In the genomic region with DNA sequence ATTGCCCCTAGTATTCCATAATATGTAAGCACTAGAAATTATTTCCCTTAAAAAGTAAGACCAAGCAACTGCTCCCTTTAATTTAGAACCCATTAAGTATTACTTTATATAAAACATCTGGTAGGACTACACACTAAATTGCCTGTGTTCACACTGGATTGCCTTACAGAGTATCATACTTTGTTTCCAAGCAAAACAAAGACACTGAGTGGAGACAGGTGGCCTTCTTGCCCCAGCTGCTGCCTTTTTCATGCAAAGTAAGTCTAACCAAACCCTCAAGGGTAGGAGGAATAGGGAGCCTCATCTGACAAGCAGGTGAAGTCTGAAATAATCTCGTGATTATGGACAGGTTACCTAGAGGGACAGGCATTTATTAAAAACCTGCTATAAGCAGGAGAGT, we compare ENCODE assay signal across 9 cellular contexts.
DNase-seq lines count a peak whose midpoint lies in the region; ATAC-seq lines count a peak whose summit lies in the region.
"Had no signal": no experiment of that assay in that cellular context is flagged by ENCODE, and none has a peak within 500 bp of the region (broad histone marks: within the 10 kb centered on the region; RNA-seq: fewer than 3 reads in every experiment).

No MANE protein-coding gene starts in this region.

- intact Hi-C loops in Right ventricle myocardium superior (cut with DNase I): no loop called here
- intact Hi-C loops in left ventricle myocardium superior (cut with micrococcal nuclease): no loop called here

- ATAC-seq in GM21515 (IDR thresholded peaks at IDR 0.05; ENCODE audit: unreplicated experiment) (peak; percentile 89), HG03342 (IDR thresholded peaks at IDR 0.05; ENCODE audit: unreplicated experiment) (peak; percentile 88), Right ventricle myocardium superior (ENCODE audit: poor library complexity) (no peak), left ventricle myocardium superior (no peak)
- ATAC-seq: activated CD4-positive, alpha-beta T cell treated with anti-CD3 and anti-CD28 coated beads for 36 hours had no signal

- DNase-seq in DMS53 treated with DMSO at 0.1 percent for 48 hours (lab: John Stamatoyannopoulos, UW; ENCODE audit: unreplicated experiment): peak; percentile 37
- peak; percentile 89 to 96 for DNase-seq in NCI-H524 (lab: John Stamatoyannopoulos, UW)
- DNase-seq in Right ventricle myocardium superior: no peak
- no peak for DNase-seq in left ventricle myocardium superior
- DNase-seq in islet precursor cell: no peak
- DNase-seq in 8988T: no peak
- DNase-seq: activated CD4-positive, alpha-beta T cell treated with anti-CD3 and anti-CD28 coated beads for 36 hours had no signal

Comparison
In these comparisons a context has a peak if more than half of its experiments do, and no peak if none do; other contexts are left out.
1. DNase-seq: peak in DMS53 treated with DMSO at 0.1 percent for 48 hours (single experiment) and NCI-H524 (2 of 2); none in Right ventricle myocardium superior (single experiment), left ventricle myocardium superior (single experiment), islet precursor cell (single experiment) and 8988T (single experiment).
2. ATAC-seq: peak in GM21515 (single experiment) and HG03342 (single experiment); none in Right ventricle myocardium superior (single experiment) and left ventricle myocardium superior (single experiment).